ENCODE assay signal across 11 cellular contexts in the genomic region with DNA sequence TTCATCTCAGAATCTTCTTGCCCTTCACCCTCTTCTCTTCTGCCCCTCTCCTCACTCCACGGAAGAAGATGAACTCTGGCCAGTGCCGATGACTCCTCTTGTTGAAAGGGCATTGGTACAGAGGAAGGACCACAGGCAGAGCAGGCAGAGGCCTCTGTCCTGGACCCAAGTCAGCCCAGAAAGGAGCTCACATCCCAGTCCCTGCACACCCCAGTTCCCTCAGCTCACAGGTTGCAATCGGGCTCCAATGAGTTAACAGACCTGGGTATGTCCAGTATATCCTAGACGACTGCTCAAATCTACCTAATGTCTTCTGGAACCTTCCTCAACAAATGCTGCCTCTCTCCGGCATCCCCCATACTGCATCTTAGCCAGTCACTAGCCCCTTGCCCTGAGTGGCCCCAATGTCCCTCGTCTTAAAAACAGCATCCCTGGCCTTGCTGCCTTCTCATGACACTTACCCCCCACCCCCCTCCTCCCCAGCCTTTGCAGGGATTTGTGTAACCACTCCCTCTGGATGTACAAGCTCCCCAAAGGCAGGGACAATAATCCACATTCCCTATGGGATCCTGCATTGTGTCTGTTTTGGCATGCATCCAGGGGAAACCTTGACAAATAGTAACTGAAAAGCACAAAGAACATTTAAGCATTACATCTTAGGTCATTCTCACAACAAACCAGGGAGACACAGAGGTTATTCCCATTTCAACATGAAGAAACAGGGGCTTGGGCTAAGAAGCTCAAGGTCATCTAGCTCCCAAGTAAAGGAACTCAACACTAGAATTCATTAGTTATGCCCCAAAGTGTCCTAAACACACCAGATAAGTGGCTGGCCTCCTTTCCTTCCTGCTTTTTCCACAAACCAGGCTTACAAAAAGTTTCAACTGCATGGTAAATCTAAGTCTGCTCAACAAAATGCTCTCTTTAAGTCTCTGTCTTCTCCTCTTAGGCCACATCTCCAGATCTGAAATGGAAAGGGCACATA. TPM values are rescaled to one million over a fixed set of nuclear protein-coding genes. Genes with fewer than 3 reads are reported as not detected.
DNase-seq lines count a peak whose midpoint lies in the region; ATAC-seq and TF ChIP-seq lines count a peak whose summit lies in the region.
"Had no signal": no experiment of that assay in that cellular context is flagged by ENCODE, and none has a peak within 500 bp of the region (broad histone marks: within the 10 kb centered on the region; RNA-seq: fewer than 3 reads in every experiment).

No MANE protein-coding gene starts in this region.

- no peak for DNase-seq in CD8-positive, alpha-beta memory T cell
- no peak for DNase-seq in HCT116 (ENCODE audit: low read depth, low spot score)
- DNase-seq in astrocyte of the spinal cord (ENCODE audit: low read depth, low spot score), result peak; percentile 43
- DNase-seq in mesenteric fat pad (ENCODE audit: low spot score), result peak; percentile 68
- no peak for DNase-seq in KBM-7
- no peak for DNase-seq in activated CD4-positive, CD25-positive, alpha-beta regulatory T cell treated with anti-CD3 and anti-CD28 coated beads, Interleukin-2, amount 50 U/mL, for 72 hours
- DNase-seq in posterior vena cava (ENCODE audit: low spot score), result no peak
- DNase-seq: head of caudate nucleus; stimulated activated CD4-positive, alpha-beta T cell treated with anti-CD3 and anti-CD28 coated beads, Interleukin-2, amount 100 ng/mL, for 24 hours; testis had no signal

- peak overlapping the region; percentile 62 for H3K4me2 ChIP-seq in HCT116 (ENCODE audit: low read length)

- in situ Hi-C loops in astrocyte of the spinal cord (cut with HindIII; ENCODE audit: low sequenced_read_pairs), result no loop called here
- in situ Hi-C loops in KBM-7 (cut with MboI; ENCODE audit: low pct_unique_long_range_greater_than_20kb, low sequenced_read_pairs), result no loop called here

- BruUV-seq in HCT116 (replicated peaks; lab: Mats Ljungman, UMichigan), result no TSS peak

- H3K9me3 Mint-ChIP-seq in CD8-positive, alpha-beta memory T cell, result no peaks in the 10 kb centered on the region

- H3K4me1 Mint-ChIP-seq in CD8-positive, alpha-beta memory T cell, result peaks cover 72 to 91% (median 87%) of the 10 kb centered on the region in 3 donors

- H3K4me3 ChIP-seq in CD8-positive, alpha-beta memory T cell (ENCODE audit: low read length), result no peak overlapping the region
- no peak overlapping the region for H3K4me3 ChIP-seq in HCT116 (replicated peaks in 1 of 2; ENCODE audit: low read depth in 1 of 2, low read length in 2 of 2)
- H3K4me3 ChIP-seq in astrocyte of the spinal cord (ENCODE audit: low read depth, low read length), result no peak overlapping the region
- H3K4me3 ChIP-seq: body of pancreas, testis had no signal

- H3K9me2 ChIP-seq in HCT116 (ENCODE audit: insufficient read depth), result no peaks in the 10 kb centered on the region

- peak overlapping the region; percentile 26 for H3K9ac ChIP-seq in HCT116 (ENCODE audit: low read length)

- H3K4me1 ChIP-seq in CD8-positive, alpha-beta memory T cell (ENCODE audit: insufficient read depth, low read length), result peaks cover 75% of the 10 kb centered on the region
- peaks cover 58 to 64% of the 10 kb centered on the region in 2 experiments for H3K4me1 ChIP-seq in HCT116 (ENCODE audit: control insufficient read depth in 1 of 2, insufficient read depth in 2 of 2, low read length in 2 of 2)
- H3K4me1 ChIP-seq: body of pancreas had no signal

- TF ChIP-seq POLR2A in HCT116 (IDR thresholded peaks at IDR 0.05; ENCODE audit: borderline replicate concordance, extremely low read depth, insufficient read depth, insufficient read length), result no peak

- intact Hi-C loops in HCT116 (cut with micrococcal nuclease) (no loop called here), posterior vena cava (cut with DNase I) (no loop called here)

- H3K36me3 Mint-ChIP-seq in CD8-positive, alpha-beta memory T cell, result peaks cover 0 to 12% (median 0%) of the 10 kb centered on the region in 3 donors

- H3K4me3 Mint-ChIP-seq in CD8-positive, alpha-beta memory T cell, result peak overlapping the region in 4 of 7 donors; percentile 9 to 64 (median 50)

- POLR2A ChIA-PET in CD8-positive, alpha-beta memory T cell (lab: Charles Lee), result interaction anchor here (1.3 to 1.9 kb wide), 2 partner anchors 16 to 21 kb away, joined by 4 to 7 read pairs; no protein-coding TSS in a partner anchor
- POLR2A ChIA-PET in HCT116 (lab: Charles Lee), result interaction anchor here (1.2 kb wide), 1 partner anchor 9 kb away, joined by 4 read pairs; no protein-coding TSS in a partner anchor

- H3K27ac Mint-ChIP-seq in CD8-positive, alpha-beta memory T cell, result peak overlapping the region; percentile 5 to 96 (median 77)

- H2AFZ ChIP-seq in HCT116 (ENCODE audit: low read depth, low read length, poor library complexity, severe bottlenecking), result no peak overlapping the region

- TF ChIP-seq RAD21 in HCT116 (IDR thresholded peaks at IDR 0.05; ENCODE audit: low read depth), result no peak

- H3K27me3 ChIP-seq in CD8-positive, alpha-beta memory T cell (ENCODE audit: insufficient read depth, low read length, poor library complexity, severe bottlenecking), result no peaks in the 10 kb centered on the region
- H3K27me3 ChIP-seq in HCT116 (ENCODE audit: insufficient read depth, low read length), result no peaks in the 10 kb centered on the region
- H3K27me3 ChIP-seq: body of pancreas, testis had no signal

- H3K9me3 ChIP-seq in CD8-positive, alpha-beta memory T cell (ENCODE audit: low read length), result no peaks in the 10 kb centered on the region
- no peaks in the 10 kb centered on the region for H3K9me3 ChIP-seq in HCT116 (ENCODE audit: control insufficient read depth in 1 of 2, insufficient read depth in 1 of 2, low read depth in 1 of 2, low read length in 2 of 2)
- H3K9me3 ChIP-seq: body of pancreas, testis had no signal

- no peak overlapping the region for H3K27ac ChIP-seq in CD8-positive, alpha-beta memory T cell (ENCODE audit: low read depth, low read length)
- H3K27ac ChIP-seq in HCT116 (ENCODE audit: low read depth, low read length), result peak overlapping the region; percentile 86
- H3K27ac ChIP-seq: body of pancreas, testis had no signal

- RAD21 ChIA-PET in HCT116 (lab: Charles Lee; ENCODE audit: low non-redundant PET in 1 of 2, low total read pairs in 2 of 2, uncharacterized antibody in 2 of 2, unreplicated experiment in 2 of 2), result no interaction called here

- CTCF ChIA-PET in CD8-positive, alpha-beta memory T cell (lab: Charles Lee), result interaction anchor here (0.8 to 2.5 kb wide), 7 partner anchors 8 to 40 kb away, joined by 3 to 6 read pairs (median 3); no protein-coding TSS in a partner anchor
- CTCF ChIA-PET in HCT116 (lab: Charles Lee), result interaction anchor here (0.9 kb wide), 1 partner anchor 141 kb away, joined by 3 read pairs; no protein-coding TSS in a partner anchor

- no peaks in the 10 kb centered on the region for H3K36me3 ChIP-seq in CD8-positive, alpha-beta memory T cell (ENCODE audit: insufficient read depth, low read length)
- H3K36me3 ChIP-seq in HCT116 (ENCODE audit: control insufficient read depth in 1 of 2, insufficient read depth in 2 of 2, low read length in 2 of 2), result no peaks in the 10 kb centered on the region

- no peaks in the 10 kb centered on the region for H3K27me3 Mint-ChIP-seq in CD8-positive, alpha-beta memory T cell

- H3K79me2 ChIP-seq in HCT116 (ENCODE audit: insufficient read depth, low read length), result peaks cover 5% of the 10 kb centered on the region; the same call in 1 of the 2 replicates

- no peaks in the 10 kb centered on the region for H4K20me1 ChIP-seq in HCT116 (ENCODE audit: insufficient read depth)

- no peak for ATAC-seq in HCT116
- ATAC-seq: body of pancreas had no signal

- TF ChIP-seq CTCF in HCT116 (IDR thresholded peaks at IDR 0.05 in 2 of 3, conservative IDR thresholded peaks at IDR 0.05 in 1 of 3; ENCODE audit: borderline replicate concordance in 1 of 3, insufficient read depth in 1 of 3, low read depth in 2 of 3, low read length in 2 of 3) (no peak), astrocyte of the spinal cord (IDR thresholded peaks at IDR 0.05; ENCODE audit: low read depth, low read length) (no peak)

TF ChIP-seq in HCT116, 20 proteins besides CTCF, POLR2A, EP300 and RAD21:
- no peak for TF ChIP-seq ZBTB33 (IDR thresholded peaks at IDR 0.05; ENCODE audit: extremely low read depth, insufficient replicate concordance, low read length)
- no peak for TF ChIP-seq EGR1 (IDR thresholded peaks at IDR 0.05; ENCODE audit: low read depth)
- no peak for TF ChIP-seq CBX3 (IDR thresholded peaks at IDR 0.05; ENCODE audit: low read depth)
- TF ChIP-seq EZH2 (IDR thresholded peaks at IDR 0.05), result no peak
- TF ChIP-seq SRF (IDR thresholded peaks at IDR 0.05; ENCODE audit: low read depth), result no peak
- no peak for TF ChIP-seq ATF3 (IDR thresholded peaks at IDR 0.05)
- no peak for TF ChIP-seq JUND (IDR thresholded peaks at IDR 0.05)
- TF ChIP-seq POLR2AphosphoS5 (IDR thresholded peaks at IDR 0.05; ENCODE audit: low read depth, low read length), result no peak
- no peak for TF ChIP-seq CEBPB (IDR thresholded peaks at IDR 0.05; ENCODE audit: low read depth)
- no peak for TF ChIP-seq FOSL1 (IDR thresholded peaks at IDR 0.05; ENCODE audit: low read depth)

RNA-seq across cellular contexts. Expression of gene TRERF1, which starts 45.1 kb away (rescaled TPM):
- total RNA-seq in CD8-positive, alpha-beta memory T cell, result 10 to 100 TPM; 10.3 to 10.6 TPM
- 10.2 TPM for polyA plus RNA-seq in CD8-positive, alpha-beta memory T cell
- total RNA-seq in HCT116 (2021; ENCODE audit: unreplicated experiment) (12.4 TPM), mesenteric fat pad (3.3 TPM), posterior vena cava (1 to 10 TPM; 3.4 to 5.6 TPM)
- polyA plus RNA-seq in HCT116 (2012), result 5.7 and 7.1 TPM in 2 replicates

Comparison
In these comparisons a context has a peak if more than half of its experiments do, and no peak if none do; other contexts are left out.
1. DNase-seq: peak in astrocyte of the spinal cord (single experiment) and mesenteric fat pad (single experiment); none in CD8-positive, alpha-beta memory T cell (0 of 5), HCT116 (single experiment), KBM-7 (single experiment), activated CD4-positive, CD25-positive, alpha-beta regulatory T cell treated with anti-CD3 and anti-CD28 coated beads, Interleukin-2, amount 50 U/mL, for 72 hours (single experiment) and posterior vena cava (single experiment).